ENCODE assay signal across 19 cellular contexts in genomic region chr18:36735130-36735529, GRCh38.
A peak's percentile ranks its signal among the peaks of the same experiment; 100 is the strongest.
DNase-seq lines count a peak whose midpoint lies in the region; ATAC-seq and TF ChIP-seq lines count a peak whose summit lies in the region.
"Had no signal": no experiment of that assay in that cellular context is flagged by ENCODE, and none has a peak within 500 bp of the region (broad histone marks: within the 10 kb centered on the region; RNA-seq: fewer than 3 reads in every experiment).

No MANE protein-coding gene starts in this region.

- H3K9me3 ChIP-seq in DOHH2 (ENCODE audit: control insufficient read depth, insufficient read depth, low read length) = peaks cover 25% of the 10 kb centered on the region
- H3K9me3 ChIP-seq in Karpas-422 (ENCODE audit: low read length) = peaks cover 7% of the 10 kb centered on the region; the same call in 1 of the 2 replicates
- no peaks in the 10 kb centered on the region for H3K9me3 ChIP-seq in upper lobe of right lung
- H3K9me3 ChIP-seq: right lobe of liver had no signal

- H3F3A ChIP-seq in DOHH2 (ENCODE audit: control insufficient read depth, insufficient read depth) = peaks cover 24% of the 10 kb centered on the region

- intact Hi-C loops in upper lobe of right lung (cut with DNase I) = no loop called here

- H3K27ac ChIP-seq in DOHH2 (ENCODE audit: low read depth, low read length) (peak overlapping the region; percentile 92), Karpas-422 (ENCODE audit: low read length) (peak overlapping the region; percentile 99), upper lobe of right lung (no peak overlapping the region)
- H3K27ac ChIP-seq: BLaER1, right lobe of liver had no signal

- peak; percentile 95 for DNase-seq in Karpas-422
- peak; percentile 44 for DNase-seq in RPMI8226
- DNase-seq in pons (ENCODE audit: low spot score) = no peak
- no peak for DNase-seq in upper lobe of right lung
- DNase-seq in COLO829 (ENCODE audit: low spot score) = no peak
- no peak for DNase-seq in hypothalamus (lab: John Stamatoyannopoulos, UW)
- DNase-seq: activated CD4-positive, alpha-beta T cell treated with anti-CD3 and anti-CD28 coated beads, Interleukin-2, amount 50 U/mL, for 1 hour; activated naive CD8-positive, alpha-beta T cell treated with anti-CD3 and anti-CD28 coated beads for 36 hours; central memory CD4-positive, alpha-beta T cell; IMR-90; NCI-H1105 treated with DMSO at 0.1 percent for 48 hours; NCI-H524; posterior cingulate gyrus; right lobe of liver; T-helper 9 cell had no signal

- H3K4me2 ChIP-seq in DOHH2 (ENCODE audit: low read length) (peak overlapping the region; percentile 78), Karpas-422 (ENCODE audit: low read depth, low read length, poor library complexity, severe bottlenecking) (peak overlapping the region; percentile 81)
- H3K4me2 ChIP-seq: BLaER1 had no signal

- H3K27me3 ChIP-seq in DOHH2 (ENCODE audit: control insufficient read depth, low read length) (no peaks in the 10 kb centered on the region), Karpas-422 (ENCODE audit: low read length) (no peaks in the 10 kb centered on the region), upper lobe of right lung (no peaks in the 10 kb centered on the region)
- H3K27me3 ChIP-seq: BLaER1, right lobe of liver had no signal

- no peaks in the 10 kb centered on the region for H4K20me1 ChIP-seq in DOHH2 (ENCODE audit: control insufficient read depth, insufficient read depth, low read depth, low read length)
- no peaks in the 10 kb centered on the region for H4K20me1 ChIP-seq in Karpas-422 (ENCODE audit: insufficient read depth, low read depth, low read length)
- H4K20me1 ChIP-seq: BLaER1 had no signal

- H3K36me3 ChIP-seq in DOHH2 (ENCODE audit: control insufficient read depth, low read length) = peaks cover 71% of the 10 kb centered on the region
- peaks cover 24% of the 10 kb centered on the region for H3K36me3 ChIP-seq in Karpas-422 (ENCODE audit: insufficient read depth, low read length)
- H3K36me3 ChIP-seq in upper lobe of right lung = no peaks in the 10 kb centered on the region
- H3K36me3 ChIP-seq: right lobe of liver had no signal

- ATAC-seq in GM21381 (IDR thresholded peaks at IDR 0.05; ENCODE audit: unreplicated experiment) (peak; percentile 54), upper lobe of right lung (no peak)

- peak overlapping the region; percentile 68 for H3K9ac ChIP-seq in Karpas-422 (ENCODE audit: low read length)
- H3K9ac ChIP-seq: BLaER1 had no signal

- TF ChIP-seq CTCF in DOHH2 (IDR thresholded peaks at IDR 0.05; ENCODE audit: low read depth, low read length, poor library complexity, severe bottlenecking) (no peak), upper lobe of right lung (IDR thresholded peaks at IDR 0.05) (no peak)

- no peak overlapping the region for H2AFZ ChIP-seq in Karpas-422 (ENCODE audit: low read length)

- peaks cover 59% of the 10 kb centered on the region for H3K4me1 ChIP-seq in DOHH2 (ENCODE audit: control insufficient read depth, low read length)
- H3K4me1 ChIP-seq in Karpas-422 (ENCODE audit: low read length) = peaks cover 58% of the 10 kb centered on the region
- no peaks in the 10 kb centered on the region for H3K4me1 ChIP-seq in upper lobe of right lung
- H3K4me1 ChIP-seq: BLaER1, right lobe of liver had no signal

- no peaks in the 10 kb centered on the region for H3K79me2 ChIP-seq in DOHH2 (ENCODE audit: control insufficient read depth, low read length)
- H3K79me2 ChIP-seq in Karpas-422 (ENCODE audit: low read length) = no peaks in the 10 kb centered on the region

- peak overlapping the region; percentile 68 for H3K4me3 ChIP-seq in DOHH2 (ENCODE audit: low read length)
- peak overlapping the region; percentile 50 for H3K4me3 ChIP-seq in Karpas-422 (ENCODE audit: low read length)
- no peak overlapping the region for H3K4me3 ChIP-seq in upper lobe of right lung
- H3K4me3 ChIP-seq: BLaER1, lung, right lobe of liver had no signal

- no peaks in the 10 kb centered on the region for H3K9me2 ChIP-seq in DOHH2 (replicated peaks; ENCODE audit: control insufficient read depth, low read length)
- no peaks in the 10 kb centered on the region for H3K9me2 ChIP-seq in Karpas-422 (replicated peaks; ENCODE audit: insufficient read depth, low read length)

Comparison
In these comparisons a context has a peak if more than half of its experiments do, and no peak if none do; other contexts are left out.
1. DNase-seq: peak in Karpas-422 (single experiment) and RPMI8226 (single experiment); none in pons (single experiment), upper lobe of right lung (single experiment), COLO829 (single experiment) and hypothalamus (0 of 51).